Comparison of ENCODE assay signal across 1 cellular context in the genomic region with DNA sequence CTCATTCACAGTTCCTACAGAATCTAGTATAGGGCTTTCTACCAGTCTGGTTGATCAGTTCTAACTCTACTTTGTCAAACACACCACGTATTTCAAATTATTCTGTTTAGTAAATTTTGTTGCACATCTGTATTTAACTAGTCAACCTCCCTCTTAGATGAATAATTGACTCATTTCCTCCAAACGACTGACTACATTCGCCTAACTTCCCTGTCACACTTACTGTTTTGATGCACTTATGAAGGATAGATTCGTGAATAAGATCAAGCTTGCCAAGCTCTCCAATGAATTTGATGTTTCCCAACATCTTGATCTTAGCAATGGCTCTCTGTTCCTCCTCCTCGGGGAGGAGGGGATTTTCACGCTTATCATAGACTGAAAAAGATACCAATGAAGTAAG.
TF ChIP-seq lines count a peak whose summit lies in the region.

No MANE protein-coding gene starts in this region.

TF ChIP-seq in IMR-90, 13 proteins besides CTCF, POLR2A, EP300 and RAD21:
- TF ChIP-seq, protein P1, sequence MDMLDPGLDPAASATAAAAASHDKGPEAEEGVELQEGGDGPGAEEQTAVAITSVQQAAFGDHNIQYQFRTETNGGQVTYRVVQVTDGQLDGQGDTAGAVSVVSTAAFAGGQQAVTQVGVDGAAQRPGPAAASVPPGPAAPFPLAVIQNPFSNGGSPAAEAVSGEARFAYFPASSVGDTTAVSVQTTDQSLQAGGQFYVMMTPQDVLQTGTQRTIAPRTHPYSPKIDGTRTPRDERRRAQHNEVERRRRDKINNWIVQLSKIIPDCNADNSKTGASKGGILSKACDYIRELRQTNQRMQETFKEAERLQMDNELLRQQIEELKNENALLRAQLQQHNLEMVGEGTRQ (IDR thresholded peaks at IDR 0.05; ENCODE audit: low read depth, low read length): no peak
- TF ChIP-seq MAZ (IDR thresholded peaks at IDR 0.05; ENCODE audit: borderline replicate concordance, low read depth, low read length) (no peak), MXI1 (IDR thresholded peaks at IDR 0.05; ENCODE audit: borderline replicate concordance, low read depth, low read length) (no peak), CHD1 (IDR thresholded peaks at IDR 0.05; ENCODE audit: low read depth, low read length) (no peak)
TF ChIP-seq in IMR-90: peak in this region for 0.
